23 cellular contexts compared by ENCODE assay signal in genomic region chr1:163583782-163584181, GRCh38.
A peak's percentile ranks its signal among the peaks of the same experiment; 100 is the strongest.
DNase-seq lines count a peak whose midpoint lies in the region; ATAC-seq and TF ChIP-seq lines count a peak whose summit lies in the region.
"Had no signal": no experiment of that assay in that cellular context is flagged by ENCODE, and none has a peak within 500 bp of the region (broad histone marks: within the 10 kb centered on the region; RNA-seq: fewer than 3 reads in every experiment).

No MANE protein-coding gene starts in this region.

- 42% methylated on average over 3 of the region's 3 CpGs for WGBS in prostate gland
- WGBS in mesenchymal stem cell, result 20% methylated on average over 1 of the region's 3 CpGs

- H2BK12ac ChIP-seq in mesenchymal stem cell (ENCODE audit: low read length in 2 of 2), result no peak overlapping the region

- no peak overlapping the region for H3K14ac ChIP-seq in mesenchymal stem cell (ENCODE audit: low read length in 2 of 2)

- no peak overlapping the region for H3K4me3 ChIP-seq in prostate gland
- H3K4me3 ChIP-seq in mesenchymal stem cell (ENCODE audit: insufficient read depth in 1 of 2, low read depth in 1 of 2, low read length in 2 of 2), result no peak overlapping the region
- H3K4me3 ChIP-seq: BLaER1, GM12878, MG63, SJSA1 had no signal

- no peak overlapping the region for H2AK5ac ChIP-seq in mesenchymal stem cell (ENCODE audit: low read length, severe bottlenecking)

- no peak overlapping the region for H3K4me2 ChIP-seq in mesenchymal stem cell (ENCODE audit: low read length, poor library complexity, severe bottlenecking)
- H3K4me2 ChIP-seq: BLaER1 had no signal

- H3K79me1 ChIP-seq in mesenchymal stem cell (replicated peaks; ENCODE audit: low read length, poor library complexity, severe bottlenecking), result no peaks in the 10 kb centered on the region

- no peak overlapping the region for H3K18ac ChIP-seq in mesenchymal stem cell (ENCODE audit: low read depth in 1 of 2, low read length in 2 of 2)

- no peaks in the 10 kb centered on the region for H3K27me3 ChIP-seq in prostate gland (replicated peaks; ENCODE audit: insufficient read depth)
- no peaks in the 10 kb centered on the region for H3K27me3 ChIP-seq in mesenchymal stem cell (ENCODE audit: control insufficient read depth in 1 of 2, insufficient read depth in 1 of 2, low read length in 2 of 2)
- H3K27me3 ChIP-seq: BLaER1, MG63, SJSA1 had no signal

- H3K9ac ChIP-seq in mesenchymal stem cell (ENCODE audit: low read length), result no peak overlapping the region
- H3K9ac ChIP-seq: BLaER1 had no signal

- H4K8ac ChIP-seq in mesenchymal stem cell (ENCODE audit: low read length), result no peak overlapping the region

- peak overlapping the region; percentile 45 for H3K27ac ChIP-seq in 22Rv1
- peak overlapping the region; percentile 57 to 68 for H3K27ac ChIP-seq in prostate gland
- H3K27ac ChIP-seq in mesenchymal stem cell (ENCODE audit: low read length, poor library complexity, severe bottlenecking), result no peak overlapping the region
- H3K27ac ChIP-seq: BLaER1, SJSA1 had no signal

- H3K4me1 ChIP-seq in prostate gland (replicated peaks) (peaks cover 7% of the 10 kb centered on the region), mesenchymal stem cell (ENCODE audit: control insufficient read depth, insufficient read depth, low read depth, low read length) (no peaks in the 10 kb centered on the region)
- H3K4me1 ChIP-seq: SJSA1 had no signal

- no peak overlapping the region for H4K91ac ChIP-seq in mesenchymal stem cell (ENCODE audit: low read length)

- TF ChIP-seq POLR2A in prostate gland (IDR thresholded peaks at IDR 0.05), result no peak

- TF ChIP-seq CTCF in 22Rv1 (IDR thresholded peaks at IDR 0.05), result no peak
- TF ChIP-seq CTCF in prostate gland (IDR thresholded peaks at IDR 0.05), result no peak

- no peak overlapping the region for H3K23ac ChIP-seq in mesenchymal stem cell (ENCODE audit: low read length in 2 of 2)

- DNase-seq in NCI-H69 (lab: John Stamatoyannopoulos, UW), result peak; percentile 24
- DNase-seq in left kidney (ENCODE audit: low read depth, low spot score), result peak; percentile 26
- DNase-seq in prostate gland (ENCODE audit: low spot score), result no peak
- DNase-seq in activated CD4-positive, alpha-beta T cell treated with anti-CD3 and anti-CD28 coated beads for 1 hour, result no peak
- DNase-seq in NCI-H510A treated with DMSO at 0.1 percent for 48 hours (lab: John Stamatoyannopoulos, UW), result no peak
- no peak for DNase-seq in mesenchymal stem cell
- DNase-seq: CD4-positive, alpha-beta T cell; DMS79; EL; GDM1; KBM-7; MG63; NCI-H2029; NCI-H446; NCI-H526; Right ventricle myocardium superior; RPMI8226 had no signal

- no peak overlapping the region for H2BK5ac ChIP-seq in mesenchymal stem cell (ENCODE audit: low read depth, low read length, poor library complexity, severe bottlenecking)

- H3K9me3 ChIP-seq in prostate gland, result no peaks in the 10 kb centered on the region
- H3K9me3 ChIP-seq in mesenchymal stem cell (ENCODE audit: control insufficient read depth, low read length), result no peaks in the 10 kb centered on the region
- H3K9me3 ChIP-seq: BLaER1, MG63, SJSA1 had no signal

- no peak overlapping the region for H2BK15ac ChIP-seq in mesenchymal stem cell (ENCODE audit: low read depth, poor library complexity, severe bottlenecking)

- no peaks in the 10 kb centered on the region for H3K36me3 ChIP-seq in prostate gland
- no peaks in the 10 kb centered on the region for H3K36me3 ChIP-seq in mesenchymal stem cell (ENCODE audit: control insufficient read depth in 1 of 2, insufficient read depth in 2 of 2, low read depth in 1 of 2, low read length in 2 of 2)
- H3K36me3 ChIP-seq: BLaER1, MG63, SJSA1 had no signal

- intact Hi-C loops in prostate gland (cut with DNase I), result no loop called here

- no peak for ATAC-seq in GM18511 (IDR thresholded peaks at IDR 0.05; ENCODE audit: unreplicated experiment)
- ATAC-seq: GM12878, HCT116 had no signal

- H2BK120ac ChIP-seq in mesenchymal stem cell (ENCODE audit: low read depth, low read length), result no peak overlapping the region

- no peak overlapping the region for H3K4ac ChIP-seq in mesenchymal stem cell (ENCODE audit: low read depth in 1 of 2, low read length in 2 of 2)

- H2AFZ ChIP-seq in mesenchymal stem cell (ENCODE audit: low read depth, low read length), result no peak overlapping the region

Comparison
In these comparisons a context has a peak if more than half of its experiments do, and no peak if none do; other contexts are left out.
1. DNase-seq: peak in NCI-H69 (single experiment) and left kidney (single experiment); none in prostate gland (single experiment), activated CD4-positive, alpha-beta T cell treated with anti-CD3 and anti-CD28 coated beads for 1 hour (single experiment), NCI-H510A treated with DMSO at 0.1 percent for 48 hours (single experiment) and mesenchymal stem cell (single experiment).